In the genomic region with DNA sequence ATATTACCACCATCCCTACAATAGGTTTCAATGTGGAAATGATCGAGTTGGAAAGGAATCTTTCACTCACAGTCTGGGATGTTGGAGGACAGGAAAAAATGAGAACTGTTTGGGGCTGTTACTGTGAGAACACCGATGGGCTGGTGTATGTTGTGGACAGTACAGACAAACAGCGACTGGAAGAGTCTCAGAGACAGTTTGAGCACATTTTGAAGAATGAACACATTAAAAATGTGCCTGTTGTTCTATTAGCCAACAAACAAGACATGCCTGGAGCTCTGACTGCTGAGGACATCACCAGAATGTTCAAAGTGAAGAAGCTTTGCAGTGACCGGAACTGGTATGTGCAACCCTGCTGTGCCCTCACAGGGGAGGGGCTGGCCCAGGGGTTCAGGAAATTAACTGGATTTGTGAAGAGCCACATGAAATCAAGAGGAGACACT, we compare ENCODE assay signal across 14 cellular contexts. TPM values are rescaled to one million over a fixed set of nuclear protein-coding genes. Genes with fewer than 3 reads are reported as not detected.
DNase-seq lines count a peak whose midpoint lies in the region; ATAC-seq, FAIRE-seq and TF ChIP-seq lines count a peak whose summit lies in the region.
"Had no signal": no experiment of that assay in that cellular context is flagged by ENCODE, and none has a peak within 500 bp of the region (broad histone marks: within the 10 kb centered on the region; RNA-seq: fewer than 3 reads in every experiment).

No MANE protein-coding gene starts in this region.

- TF ChIP-seq CTCF in HEK293 (tag by site-specific recombination; IDR thresholded peaks at IDR 0.05) (no peak), astrocyte of the spinal cord (IDR thresholded peaks at IDR 0.05; ENCODE audit: low read depth, low read length) (no peak), gastrocnemius medialis (IDR thresholded peaks at IDR 0.05 in 4 of 5, conservative IDR thresholded peaks at IDR 0.05 in 1 of 5) (no peak)

- no peaks in the 10 kb centered on the region for H3K27me3 ChIP-seq in small intestine (ENCODE audit: control insufficient read depth in 2 of 2, insufficient read depth in 2 of 2, low read length in 2 of 2)
- H3K27me3 ChIP-seq in gastrocnemius medialis = no peaks in the 10 kb centered on the region
- H3K27me3 ChIP-seq: ascending aorta, SJCRH30 had no signal

- in situ Hi-C loops in astrocyte of the spinal cord (cut with HindIII; ENCODE audit: low sequenced_read_pairs) (no loop called here), gastrocnemius medialis (cut with MboI; ENCODE audit: low sequenced_read_pairs in 4 of 4) (loop anchor here in 2 of 4 donors (25.0 kb wide), 1 partner anchor 735 kb away; no protein-coding TSS in a partner anchor)

- FAIRE-seq in small intestine (lab: Jason Lieb, UNC) = no peak

- CTCF ChIA-PET in HEK293 (lab: Yijun Ruan, JAX) = interaction anchor here (0.6 to 1.5 kb wide), 3 partner anchors 10 to 605 kb away, joined by 4 to 5 read pairs (median 5); no protein-coding TSS in a partner anchor

- POLR2A ChIA-PET in HEK293 (lab: Yijun Ruan, JAX) = interaction anchor here (1.5 kb wide), 1 partner anchor 12 kb away, joined by 3 read pairs; no protein-coding TSS in a partner anchor

- H3K36me3 ChIP-seq in HEK293 (ENCODE audit: control insufficient read depth in 2 of 2, insufficient read depth in 1 of 2, low read length in 2 of 2) = no peaks in the 10 kb centered on the region
- H3K36me3 ChIP-seq in small intestine (ENCODE audit: control insufficient read depth in 2 of 2, insufficient read depth in 2 of 2, low read length in 2 of 2) = no peaks in the 10 kb centered on the region
- no peaks in the 10 kb centered on the region for H3K36me3 ChIP-seq in gastrocnemius medialis
- H3K36me3 ChIP-seq: ascending aorta, HAP-1, SJCRH30 had no signal

- H3K9me3 ChIP-seq in HEK293 (ENCODE audit: control insufficient read depth, insufficient read depth, low read depth, low read length) (no peaks in the 10 kb centered on the region), small intestine (ENCODE audit: control insufficient read depth, low read depth) (no peaks in the 10 kb centered on the region), gastrocnemius medialis (no peaks in the 10 kb centered on the region)
- H3K9me3 ChIP-seq: ascending aorta, HAP-1, SJCRH30 had no signal

- peaks cover 4% of the 10 kb centered on the region for H3K4me1 ChIP-seq in HEK293 (ENCODE audit: control insufficient read depth, insufficient read depth, low read length)
- H3K4me1 ChIP-seq in small intestine (ENCODE audit: control insufficient read depth in 2 of 2, insufficient read depth in 1 of 2, low read depth in 1 of 2, low read length in 1 of 2) = no peaks in the 10 kb centered on the region
- no peaks in the 10 kb centered on the region for H3K4me1 ChIP-seq in gastrocnemius medialis
- H3K4me1 ChIP-seq: ascending aorta, HAP-1, SJCRH30 had no signal

- ATAC-seq in gastrocnemius medialis (no peak), GM18498 (IDR thresholded peaks at IDR 0.05; ENCODE audit: unreplicated experiment) (no peak)
- ATAC-seq: stimulated activated naive CD8-positive, alpha-beta T cell treated with anti-CD3 and anti-CD28 coated beads, Interleukin-15, Interleukin-2, amounts not matched to agents 100 U/mL and 50 U/mL, for 24 hours had no signal

- no peak overlapping the region; the same call in 1 of the 2 replicates for H3K27ac ChIP-seq in HEK293 (ENCODE audit: extremely low read depth, low read depth, low read length)
- peak overlapping the region; percentile 53 to 91 for H3K27ac ChIP-seq in small intestine (ENCODE audit: low read depth in 1 of 2, low read length in 1 of 2)
- H3K27ac ChIP-seq in gastrocnemius medialis = no peak overlapping the region
- H3K27ac ChIP-seq: ascending aorta, SJCRH30 had no signal

- no peak overlapping the region; the same call in 1 of the 2 replicates for H3K4me3 ChIP-seq in HEK293 (ENCODE audit: low read depth, low read length)
- H3K4me3 ChIP-seq in astrocyte of the spinal cord (ENCODE audit: low read depth, low read length) = no peak overlapping the region
- peak overlapping the region in 1 of 2 donors; percentile 48 for H3K4me3 ChIP-seq in small intestine (ENCODE audit: low read depth in 1 of 2, low read length in 2 of 2)
- H3K4me3 ChIP-seq in gastrocnemius medialis = no peak overlapping the region
- H3K4me3 ChIP-seq: ascending aorta, HAP-1, SJCRH30 had no signal

- WGBS in small intestine, 3 donors = 46 to 63% (median 55%) methylated on average over 4 of the region's 4 CpGs

- intact Hi-C loops in gastrocnemius medialis (cut with DNase I; ENCODE audit: low total_unique reads) = no loop called here

- DNase-seq in astrocyte of the spinal cord (ENCODE audit: low read depth, low spot score) = peak; percentile 22
- DNase-seq in kidney tubule cell (ENCODE audit: low spot score) = peak; percentile 58
- DNase-seq in small intestine = peak; percentile 21
- DNase-seq in gastrocnemius medialis = no peak
- no peak for DNase-seq in DMS153 (lab: John Stamatoyannopoulos, UW)
- DNase-seq in NCI-H2227 (lab: John Stamatoyannopoulos, UW; ENCODE audit: unreplicated experiment) = no peak
- DNase-seq: activated T-cell treated with anti-CD3 and anti-CD28 coated beads, Interleukin-2, amount 50 U/mL, for 1 hour; CD8-positive, alpha-beta memory T cell; SJCRH30; stimulated activated naive CD8-positive, alpha-beta T cell treated with anti-CD3 and anti-CD28 coated beads, Interleukin-15, Interleukin-2, amounts not matched to agents 100 U/mL and 50 U/mL, for 24 hours had no signal

- TF ChIP-seq POLR2A in gastrocnemius medialis (IDR thresholded peaks at IDR 0.05) = no peak

TF ChIP-seq in HEK293, 187 proteins besides CTCF, POLR2A, EP300 and RAD21:
- TF ChIP-seq ZNF600 (tag by site-specific recombination; IDR thresholded peaks at IDR 0.05) = peak; percentile 38; the same call in 1 of the 2 replicates
- TF ChIP-seq ZNF366 (tag by site-specific recombination; conservative IDR thresholded peaks at IDR 0.05) = 0 out of 2 replicates have a peak, but pooled peaks have one; percentile 19
- TF ChIP-seq ZNF341 (tag by site-specific recombination; IDR thresholded peaks at IDR 0.05; ENCODE audit: low read depth) = peak; percentile 25; the same call in 1 of the 2 replicates
- 0 out of 2 replicates have a peak, but pooled peaks have one; percentile 12 for TF ChIP-seq ZIC2 (tag by site-specific recombination; IDR thresholded peaks at IDR 0.05)
- TF ChIP-seq KLF9 (tag by site-specific recombination; IDR thresholded peaks at IDR 0.05; ENCODE audit: low read depth) = no peak
- TF ChIP-seq, protein P1, sequence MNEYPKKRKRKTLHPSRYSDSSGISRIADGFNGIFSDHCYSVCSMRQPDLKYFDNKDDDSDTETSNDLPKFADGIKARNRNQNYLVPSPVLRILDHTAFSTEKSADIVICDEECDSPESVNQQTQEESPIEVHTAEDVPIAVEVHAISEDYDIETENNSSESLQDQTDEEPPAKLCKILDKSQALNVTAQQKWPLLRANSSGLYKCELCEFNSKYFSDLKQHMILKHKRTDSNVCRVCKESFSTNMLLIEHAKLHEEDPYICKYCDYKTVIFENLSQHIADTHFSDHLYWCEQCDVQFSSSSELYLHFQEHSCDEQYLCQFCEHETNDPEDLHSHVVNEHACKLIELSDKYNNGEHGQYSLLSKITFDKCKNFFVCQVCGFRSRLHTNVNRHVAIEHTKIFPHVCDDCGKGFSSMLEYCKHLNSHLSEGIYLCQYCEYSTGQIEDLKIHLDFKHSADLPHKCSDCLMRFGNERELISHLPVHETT (tag by site-specific recombination; IDR thresholded peaks at IDR 0.05) = no peak

RNA-seq across cellular contexts. Expression of a gene that starts 0.5 kb away (rescaled TPM):
- polyA plus RNA-seq in small intestine = 100 to 1,000 TPM in 2 of 3 donors, 1 to 10 TPM in 1; 7.2 to 211 (median 120) TPM
- not detected for total RNA-seq in gastrocnemius medialis
- total RNA-seq: ascending aorta; CD8-positive, alpha-beta memory T cell; SJCRH30 had no signal
- polyA plus RNA-seq: CD8-positive, alpha-beta memory T cell had no signal

Comparison
In these comparisons a context has a peak if more than half of its experiments do, and no peak if none do; other contexts are left out.
1. H3K27ac ChIP-seq: peak in small intestine (2 of 2); none in HEK293 (single experiment) and gastrocnemius medialis (0 of 4).
2. DNase-seq: peak in astrocyte of the spinal cord (single experiment), kidney tubule cell (single experiment) and small intestine (single experiment); none in gastrocnemius medialis (0 of 2), DMS153 (single experiment) and NCI-H2227 (single experiment).